8 cellular contexts compared by ENCODE assay signal in the genomic region with DNA sequence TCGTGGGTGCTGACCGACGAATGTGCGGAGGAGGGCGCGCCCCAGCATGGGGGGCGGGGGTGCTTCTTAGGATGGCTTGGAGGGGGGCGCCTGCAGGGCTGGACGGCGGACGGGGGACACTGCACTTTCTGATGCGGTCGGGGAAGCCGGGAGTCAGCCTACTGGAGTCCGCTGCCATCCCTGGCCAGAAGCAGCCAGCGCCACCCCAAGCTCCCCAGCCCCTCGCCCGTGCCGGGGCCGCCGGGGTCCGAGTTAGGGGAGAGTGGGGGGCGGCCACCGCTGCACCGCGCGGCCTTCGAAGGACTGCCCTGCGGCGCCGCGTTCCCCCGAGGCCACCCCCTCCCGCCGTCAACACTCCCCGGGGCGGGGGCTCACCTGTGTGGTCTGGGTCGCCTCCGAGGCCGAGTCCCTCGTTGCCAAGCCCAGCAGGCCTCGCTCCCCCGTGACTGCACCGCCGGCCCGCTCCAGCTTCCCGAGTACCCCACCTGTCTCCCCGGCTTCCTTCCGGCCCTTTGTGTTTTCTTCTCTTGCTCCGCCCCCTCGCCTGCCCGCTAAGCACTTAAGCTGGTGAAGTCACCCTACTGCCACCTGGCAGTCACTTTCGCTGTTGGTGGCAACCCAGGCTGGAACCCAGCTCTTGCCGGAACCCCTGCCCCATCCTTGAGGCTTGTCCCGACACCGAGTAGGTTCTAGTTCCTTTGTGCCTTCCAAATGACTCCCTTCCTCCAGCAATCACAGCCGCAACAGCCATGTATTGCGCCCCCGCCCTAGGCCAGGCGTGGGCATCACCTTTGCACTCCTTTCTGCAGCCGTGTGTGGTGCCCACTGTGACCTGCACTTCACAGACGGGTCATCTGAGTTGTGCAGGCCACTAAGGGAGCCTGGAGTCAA. TPM values are rescaled to one million over a fixed set of nuclear protein-coding genes. Genes with fewer than 3 reads are reported as not detected.
DNase-seq lines count a peak whose midpoint lies in the region; ATAC-seq and TF ChIP-seq lines count a peak whose summit lies in the region.

A gene with protein sequence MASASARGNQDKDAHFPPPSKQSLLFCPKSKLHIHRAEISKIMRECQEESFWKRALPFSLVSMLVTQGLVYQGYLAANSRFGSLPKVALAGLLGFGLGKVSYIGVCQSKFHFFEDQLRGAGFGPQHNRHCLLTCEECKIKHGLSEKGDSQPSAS (minus strand): TSS at position 492 of the 891 bp plus-strand sequence. CDS start 2,225 bp downstream, outside the sequence.

- H3K27me3 Mint-ChIP-seq in T-helper 2 cell treated with Interferon-gamma antibody and Interleukin-4, amounts not matched to agents 5 μg/mL and 100 μg/mL, for 36 hours (ENCODE audit: low read depth), result no peaks in the 10 kb centered on the region

- 3 to 5% methylated on average over 16 to 43 of the region's 62 CpGs for WGBS in body of pancreas, 2 donors

- H3K36me3 Mint-ChIP-seq in T-helper 2 cell treated with Interferon-gamma antibody and Interleukin-4, amounts not matched to agents 5 μg/mL and 100 μg/mL, for 36 hours (ENCODE audit: low read depth), result peaks cover 22% of the 10 kb centered on the region

- peak within 1 kb of the TSS; percentile 76 for H3K4me3 ChIP-seq in body of pancreas

- peak; percentile 97 for ATAC-seq in HG02759 (IDR thresholded peaks at IDR 0.05; ENCODE audit: unreplicated experiment)
- ATAC-seq in body of pancreas, result peak; percentile 94

- H3K4me1 ChIP-seq in body of pancreas, result peaks cover 18% of the 10 kb centered on the region

- intact Hi-C loops in body of pancreas (cut with DNase I), result loop anchor here (10.0 kb wide), 1 partner anchor 322 kb away; no protein-coding TSS in a partner anchor

- no peaks in the 10 kb centered on the region for H3K27me3 ChIP-seq in body of pancreas

- H3K27ac ChIP-seq in body of pancreas, result peak within 1 kb of the TSS; percentile 50 to 63 (median 62)

- peak within 1 kb of the TSS; percentile 93 for H3K4me3 Mint-ChIP-seq in T-helper 2 cell treated with Interferon-gamma antibody and Interleukin-4, amounts not matched to agents 5 μg/mL and 100 μg/mL, for 36 hours

- in situ Hi-C loops in GM13976 (cut with MboI; ENCODE audit: low sequenced_read_pairs, unreplicated experiment), result no loop called here

- H3K4me1 Mint-ChIP-seq in T-helper 2 cell treated with Interferon-gamma antibody and Interleukin-4, amounts not matched to agents 5 μg/mL and 100 μg/mL, for 36 hours (ENCODE audit: low read depth), result peaks cover 28% of the 10 kb centered on the region

- peak; percentile 40 for TF ChIP-seq CTCF in GM13976 (IDR thresholded peaks at IDR 0.05; ENCODE audit: borderline replicate concordance, control extremely low read depth, extremely low read depth, insufficient read depth, missing control alignments)
- TF ChIP-seq CTCF in body of pancreas (IDR thresholded peaks at IDR 0.05), result peak in 6 of 7 experiments; percentile 11 to 58 (median 42)

- H3K27ac Mint-ChIP-seq in T-helper 2 cell treated with Interferon-gamma antibody and Interleukin-4, amounts not matched to agents 5 μg/mL and 100 μg/mL, for 36 hours, result peak within 1 kb of the TSS; percentile 89

- peak; percentile 86 for DNase-seq in GM13976 (ENCODE audit: low spot score)
- peak; percentile 89 to 95 (median 91) for DNase-seq in NCI-H1417 (lab: John Stamatoyannopoulos, UW)
- DNase-seq in T-helper 2 cell treated with Interferon-gamma antibody and Interleukin-4, amounts not matched to agents 5 μg/mL and 100 μg/mL, for 36 hours (ENCODE audit: low spot score), result peak; percentile 72
- peak; percentile 83 to 89 (median 89) for DNase-seq in body of pancreas
- peak; percentile 89 for DNase-seq in iPS-NIHi7 (ENCODE audit: extremely low spot score)
- DNase-seq in stimulated activated CD4-positive, alpha-beta T cell treated with anti-CD3 and anti-CD28 coated beads, Interleukin-1b, Interleukin-23, amount 100 ng/mL, for 24 hours (ENCODE audit: low read depth in 4 of 4, low spot score in 1 of 4), result peak; percentile 50 to 76 (median 58)
- DNase-seq in HuH-7 (ENCODE audit: low spot score), result no peak

- peak; percentile 69 to 87 (median 81) for TF ChIP-seq POLR2A in body of pancreas (IDR thresholded peaks at IDR 0.05)

- H3K36me3 ChIP-seq in body of pancreas (replicated peaks in 1 of 2; ENCODE audit: insufficient read depth in 1 of 2, low read depth in 2 of 2), result peaks cover 0 to 3% of the 10 kb centered on the region in 2 donors

- H3K9me3 ChIP-seq in body of pancreas, result no peaks in the 10 kb centered on the region

- no peaks in the 10 kb centered on the region for H3K9me3 Mint-ChIP-seq in T-helper 2 cell treated with Interferon-gamma antibody and Interleukin-4, amounts not matched to agents 5 μg/mL and 100 μg/mL, for 36 hours

RNA-seq across cellular contexts. Expression of the gene that starts here (rescaled TPM):
- 1 to 10 TPM; 3.0 to 7.3 TPM for total RNA-seq in body of pancreas
